ENCODE assay signal across 18 cellular contexts in genomic region chr10:60629332-60629731, GRCh38.
A peak's percentile ranks its signal among the peaks of the same experiment; 100 is the strongest.
DNase-seq lines count a peak whose midpoint lies in the region; ATAC-seq, FAIRE-seq and TF ChIP-seq lines count a peak whose summit lies in the region.
"Had no signal": no experiment of that assay in that cellular context is flagged by ENCODE, and none has a peak within 500 bp of the region (broad histone marks: within the 10 kb centered on the region; RNA-seq: fewer than 3 reads in every experiment).

No MANE protein-coding gene starts in this region.

- H3K9ac ChIP-seq in K562 (ENCODE audit: insufficient read depth in 1 of 2, low read depth in 2 of 2, low read length in 2 of 2) (no peak overlapping the region), mesendoderm (ENCODE audit: low read length) (no peak overlapping the region)

- H3K4me3 ChIP-seq in Caco-2 (ENCODE audit: low read depth, low read length) (no peak overlapping the region), K562 (no peak overlapping the region), mesendoderm (ENCODE audit: low read length) (no peak overlapping the region)
- H3K4me3 ChIP-seq: HAP-1 had no signal

- H3K36me3 Mint-ChIP-seq in Caco-2 (ENCODE audit: insufficient read depth, unreplicated experiment), result no peaks in the 10 kb centered on the region
- H3K36me3 Mint-ChIP-seq in activated naive CD8-positive, alpha-beta T cell treated with anti-CD3 and anti-CD28 coated beads, Interleukin-2, amount 50 U/mL, for 24 hours (ENCODE audit: low read depth), result no peaks in the 10 kb centered on the region

- H3K4me2 ChIP-seq in K562 (ENCODE audit: insufficient read depth, low read length) (no peak overlapping the region), mesendoderm (ENCODE audit: low read length) (no peak overlapping the region)

- no peak overlapping the region for H2AK5ac ChIP-seq in mesendoderm (ENCODE audit: low read length)

- H3K4me3 Mint-ChIP-seq in Caco-2 (ENCODE audit: unreplicated experiment), result peak overlapping the region; percentile 23
- H3K4me3 Mint-ChIP-seq in activated naive CD8-positive, alpha-beta T cell treated with anti-CD3 and anti-CD28 coated beads, Interleukin-2, amount 50 U/mL, for 24 hours, result no peak overlapping the region

- no peaks in the 10 kb centered on the region for H3K79me2 ChIP-seq in K562 (ENCODE audit: control insufficient read depth, insufficient read depth, low read length)
- H3K79me2 ChIP-seq in mesendoderm (ENCODE audit: control insufficient read depth, insufficient read depth, low read length), result no peaks in the 10 kb centered on the region

- no peak for TF ChIP-seq POLR2A in K562 (conservative IDR thresholded peaks at IDR 0.05)

- no peak overlapping the region for H3K27ac ChIP-seq in K562 (ENCODE audit: extremely low read depth, low read depth, low read length)
- no peak overlapping the region for H3K27ac ChIP-seq in mesendoderm (ENCODE audit: low read depth, low read length)
- H3K27ac ChIP-seq: C4-2B had no signal

- BruUV-seq in Caco-2 (replicated peaks; lab: Mats Ljungman, UMichigan) (no TSS peak), K562 (replicated peaks; lab: Mats Ljungman, UMichigan) (no TSS peak)

- in situ Hi-C loops in K562 (cut with MboI), result loop anchor here (25.0 kb wide), 1 partner anchor 417 kb away; no protein-coding TSS in a partner anchor

- no peaks in the 10 kb centered on the region for H3K27me3 Mint-ChIP-seq in Caco-2 (ENCODE audit: insufficient read depth, unreplicated experiment)
- H3K27me3 Mint-ChIP-seq in activated naive CD8-positive, alpha-beta T cell treated with anti-CD3 and anti-CD28 coated beads, Interleukin-2, amount 50 U/mL, for 24 hours, result peaks cover 7% of the 10 kb centered on the region

- H2BK15ac ChIP-seq in mesendoderm (replicated peaks; ENCODE audit: low read depth), result no peak overlapping the region

- no peaks in the 10 kb centered on the region for H3K9me3 Mint-ChIP-seq in Caco-2 (ENCODE audit: unreplicated experiment)
- no peaks in the 10 kb centered on the region for H3K9me3 Mint-ChIP-seq in activated naive CD8-positive, alpha-beta T cell treated with anti-CD3 and anti-CD28 coated beads, Interleukin-2, amount 50 U/mL, for 24 hours

- H3K18ac ChIP-seq in mesendoderm (ENCODE audit: low read length), result no peak overlapping the region

- H3K9me3 ChIP-seq in Caco-2, result no peaks in the 10 kb centered on the region
- no peaks in the 10 kb centered on the region for H3K9me3 ChIP-seq in K562 (replicated peaks; ENCODE audit: control insufficient read depth, insufficient read depth, low read depth, low read length)
- H3K9me3 ChIP-seq: HAP-1 had no signal

- FAIRE-seq in K562 (lab: Jason Lieb, UNC), result no peak
- FAIRE-seq: RCC 7860 had no signal

- no peak for TF ChIP-seq RAD21 in K562 (CRISPR knock-in tag; conservative IDR thresholded peaks at IDR 0.05 in 1 of 2, IDR thresholded peaks at IDR 0.05 in 1 of 2)

- intact Hi-C loops in Caco-2 (cut with micrococcal nuclease; ENCODE audit: unreplicated experiment), result no loop called here
- intact Hi-C loops in K562 (cut with micrococcal nuclease), result no loop called here

- H2BK120ac ChIP-seq in mesendoderm (ENCODE audit: low read depth, low read length), result no peak overlapping the region

- no peak for DNase-seq in Caco-2
- peak; percentile 1 for DNase-seq in NCI-H1092 (lab: John Stamatoyannopoulos, UW)
- no peak for DNase-seq in K562 (ENCODE audit: extremely low read depth in 1 of 4, low spot score in 3 of 4)
- DNase-seq in mesendoderm, result peak; percentile 63
- DNase-seq in activated naive CD8-positive, alpha-beta T cell treated with anti-CD3 and anti-CD28 coated beads, Interleukin-2, amount 50 U/mL, for 24 hours, result no peak
- DNase-seq in T-helper 9 cell, result no peak
- DNase-seq: GDM1; NCI-H1105 treated with DMSO at 0.1 percent for 48 hours; NCI-H187 treated with DMSO at 0.1 percent for 48 hours; NCI-H2171; NCI-H446 treated with DMSO at 0.1 percent for 48 hours; NCI-H69; NK-92 treated with Interleukin-12 subunit alpha and Interleukin-12 subunit beta, amount 100 ng/mL, for 24 hours had no signal

- H3K27me3 ChIP-seq in Caco-2 (replicated peaks; ENCODE audit: control insufficient read depth, insufficient read depth, low read length) (no peaks in the 10 kb centered on the region), K562 (ENCODE audit: control insufficient read depth in 2 of 2, insufficient read depth in 2 of 2, low read length in 2 of 2) (no peaks in the 10 kb centered on the region), mesendoderm (ENCODE audit: insufficient read depth, low read length, poor library complexity) (no peaks in the 10 kb centered on the region)

- no peak overlapping the region for H3K27ac Mint-ChIP-seq in Caco-2 (ENCODE audit: unreplicated experiment)
- H3K27ac Mint-ChIP-seq in activated naive CD8-positive, alpha-beta T cell treated with anti-CD3 and anti-CD28 coated beads, Interleukin-2, amount 50 U/mL, for 24 hours, result no peak overlapping the region

- H4K8ac ChIP-seq in mesendoderm (ENCODE audit: low read depth, low read length), result no peak overlapping the region

- POLR2A ChIA-PET in Caco-2 (lab: Charles Lee) (no interaction called here), K562 (lab: Yijun Ruan, JAX) (no interaction called here)

- ATAC-seq in K562 (no peak), HG02642 (IDR thresholded peaks at IDR 0.05; ENCODE audit: poor library complexity, unreplicated experiment) (no peak)
- ATAC-seq in activated naive CD8-positive, alpha-beta T cell treated with anti-CD3 and anti-CD28 coated beads, Interleukin-2, amount 50 U/mL, for 24 hours, result no peak
- ATAC-seq: Right ventricle myocardium inferior had no signal

- no peaks in the 10 kb centered on the region for H3K9me1 ChIP-seq in K562 (ENCODE audit: control insufficient read depth, insufficient read depth, low read length)

- no peak overlapping the region for H3K4ac ChIP-seq in mesendoderm (ENCODE audit: low read depth, low read length)

- no peaks in the 10 kb centered on the region for H3K79me1 ChIP-seq in mesendoderm (ENCODE audit: low read length)

- peaks cover 31% of the 10 kb centered on the region for H3K4me1 Mint-ChIP-seq in Caco-2 (ENCODE audit: low read depth, unreplicated experiment)
- H3K4me1 Mint-ChIP-seq in activated naive CD8-positive, alpha-beta T cell treated with anti-CD3 and anti-CD28 coated beads, Interleukin-2, amount 50 U/mL, for 24 hours, result no peaks in the 10 kb centered on the region

- peaks cover 45% of the 10 kb centered on the region for H3K4me1 ChIP-seq in Caco-2
- H3K4me1 ChIP-seq in K562 (replicated peaks in 1 of 2; ENCODE audit: control insufficient read depth in 2 of 2, insufficient read depth in 2 of 2, low read length in 2 of 2), result no peaks in the 10 kb centered on the region
- H3K4me1 ChIP-seq in mesendoderm (ENCODE audit: control insufficient read depth, low read depth, low read length), result peaks cover 4% of the 10 kb centered on the region
- H3K4me1 ChIP-seq: HAP-1 had no signal

- no peak overlapping the region for H2BK5ac ChIP-seq in mesendoderm (ENCODE audit: low read length)

- H3K56ac ChIP-seq in mesendoderm (ENCODE audit: low read length), result no peak overlapping the region

- H4K20me1 ChIP-seq in K562 (replicated peaks; ENCODE audit: control insufficient read depth, insufficient read depth, low read length), result no peaks in the 10 kb centered on the region

- no peak overlapping the region for H4K5ac ChIP-seq in mesendoderm (ENCODE audit: low read length)

- no peak for TF ChIP-seq EP300 in K562 (IDR thresholded peaks at IDR 0.05; ENCODE audit: low read length)

- CTCF ChIA-PET in Caco-2 (lab: Charles Lee), result no interaction called here
- CTCF ChIA-PET in K562 (lab: Yijun Ruan, JAX; ENCODE audit: low intra/inter-chr PET ratio), result no interaction called here

- H2AFZ ChIP-seq in K562 (ENCODE audit: low read depth, low read length), result no peak overlapping the region

- 0% methylated on average over 1 of the region's 1 CpG for WGBS in K562 (ENCODE audit: insufficient coverage, low coverage, missing lambda C conversion rate)
- WGBS in mesendoderm (ENCODE audit: extremely low coverage, insufficient coverage, low lambda C conversion rate), result no CpG with 5 or more reads among the region's 1 CpG

- TF ChIP-seq CTCF in Caco-2 (IDR thresholded peaks at IDR 0.05; ENCODE audit: insufficient read depth in 1 of 2, low read depth in 1 of 2, low read length in 1 of 2, severe bottlenecking in 1 of 2, unreplicated experiment in 1 of 2), result no peak
- no peak for TF ChIP-seq CTCF in K562 (IDR thresholded peaks at IDR 0.05 in 2 of 3, conservative IDR thresholded peaks at IDR 0.05 in 1 of 3; ENCODE audit: insufficient read depth in 2 of 3, low read depth in 1 of 3, low read length in 3 of 3)

- H3K23ac ChIP-seq in mesendoderm (ENCODE audit: low read length), result no peak overlapping the region

- H3K36me3 ChIP-seq in Caco-2 (ENCODE audit: control insufficient read depth, insufficient read depth, low read length) (no peaks in the 10 kb centered on the region), K562 (ENCODE audit: control insufficient read depth, insufficient read depth, low read length) (no peaks in the 10 kb centered on the region), mesendoderm (ENCODE audit: control insufficient read depth, insufficient read depth, low read length) (no peaks in the 10 kb centered on the region)
- H3K36me3 ChIP-seq: HAP-1 had no signal

TF ChIP-seq in K562, 482 proteins besides CTCF, POLR2A, EP300 and RAD21:
- no peak for TF ChIP-seq ZNF445 (CRISPR knock-in tag; IDR thresholded peaks at IDR 0.05; ENCODE audit: low read depth)
- no peak for TF ChIP-seq SMARCA5 (IDR thresholded peaks at IDR 0.05)
- TF ChIP-seq RFX1 (IDR thresholded peaks at IDR 0.05), result peak; percentile 76

Comparison
In these comparisons a context has a peak if more than half of its experiments do, and no peak if none do; other contexts are left out.
1. DNase-seq: peak in NCI-H1092 (single experiment) and mesendoderm (single experiment); none in Caco-2 (0 of 2), K562 (0 of 4), activated naive CD8-positive, alpha-beta T cell treated with anti-CD3 and anti-CD28 coated beads, Interleukin-2, amount 50 U/mL, for 24 hours (single experiment) and T-helper 9 cell (single experiment).